ENCODE assay signal across 17 cellular contexts in genomic region chr20:57213291-57213690, GRCh38. TPM values are rescaled to one million over a fixed set of nuclear protein-coding genes. Genes with fewer than 3 reads are reported as not detected.
"Had no signal": no experiment of that assay in that cellular context is flagged by ENCODE, and none has a peak within 500 bp of the region (broad histone marks: within the 10 kb centered on the region; RNA-seq: fewer than 3 reads in every experiment).

No MANE protein-coding gene starts in this region.

- H3K27ac ChIP-seq: left lung, parathyroid adenoma, VCaP had no signal

- H3K27me3 ChIP-seq: colonic mucosa, thyroid gland had no signal

- H3K9ac ChIP-seq: parathyroid adenoma had no signal

- H3K9me3 Mint-ChIP-seq: activated naive CD8-positive, alpha-beta T cell treated with anti-CD3 and anti-CD28 coated beads for 36 hours; neural crest cell; stimulated activated memory B cell treated with anti-CD40 and anti-IgM and Interleukin-4, amounts not matched to agents 10 μg/mL and 1 μg/mL and 100 μg/mL, for 72 hours had no signal

- H3K36me3 Mint-ChIP-seq: activated naive CD8-positive, alpha-beta T cell treated with anti-CD3 and anti-CD28 coated beads for 36 hours; stimulated activated memory B cell treated with anti-CD40 and anti-IgM and Interleukin-4, amounts not matched to agents 10 μg/mL and 1 μg/mL and 100 μg/mL, for 72 hours had no signal

- H3K9me3 ChIP-seq: colonic mucosa, left lung, thyroid gland had no signal

- H3K79me2 ChIP-seq: parathyroid adenoma had no signal

- H3K4me1 ChIP-seq: left lung, parathyroid adenoma had no signal

- H2AFZ ChIP-seq: parathyroid adenoma had no signal

- H3K4me3 Mint-ChIP-seq: activated naive CD8-positive, alpha-beta T cell treated with anti-CD3 and anti-CD28 coated beads for 36 hours; neural crest cell; stimulated activated memory B cell treated with anti-CD40 and anti-IgM and Interleukin-4, amounts not matched to agents 10 μg/mL and 1 μg/mL and 100 μg/mL, for 72 hours had no signal

- H3K4me1 Mint-ChIP-seq: stimulated activated memory B cell treated with anti-CD40 and anti-IgM and Interleukin-4, amounts not matched to agents 10 μg/mL and 1 μg/mL and 100 μg/mL, for 72 hours had no signal

- DNase-seq: activated CD4-positive, alpha-beta T cell treated with anti-CD3 and anti-CD28 coated beads, Interleukin-2, amount 50 U/mL, for 4 hours; activated naive CD4-positive, alpha-beta T cell; activated naive CD8-positive, alpha-beta T cell treated with anti-CD3 and anti-CD28 coated beads for 36 hours; amniotic stem cell; central memory CD4-positive, alpha-beta T cell; left lung; stimulated activated CD4-positive, alpha-beta T cell treated with anti-CD3 and anti-CD28 coated beads, Interleukin-4, amount 100 ng/mL, for 4 hours; T-helper 2 cell; thyroid gland had no signal

- H3K4me3 ChIP-seq: colonic mucosa, left lung, thyroid gland had no signal

- FAIRE-seq: frontal cortex had no signal

- H3K36me3 ChIP-seq: colonic mucosa, left lung, thyroid gland had no signal

- H3K27ac Mint-ChIP-seq: activated naive CD8-positive, alpha-beta T cell treated with anti-CD3 and anti-CD28 coated beads for 36 hours; stimulated activated memory B cell treated with anti-CD40 and anti-IgM and Interleukin-4, amounts not matched to agents 10 μg/mL and 1 μg/mL and 100 μg/mL, for 72 hours had no signal

RNA-seq across cellular contexts. Expression of gene BMP7, which starts 53.1 kb away (rescaled TPM):
- total RNA-seq: activated CD8-positive, alpha-beta memory T cell treated with anti-CD3 and anti-CD28 coated beads for 36 hours; activated naive CD8-positive, alpha-beta T cell treated with anti-CD3 and anti-CD28 coated beads for 36 hours; mononuclear cell had no signal
